22 cellular contexts compared by ENCODE assay signal in genomic region chr19:11657307-11657706, GRCh38.
A peak's percentile ranks its signal among the peaks of the same experiment; 100 is the strongest.
DNase-seq lines count a peak whose midpoint lies in the region; TF ChIP-seq lines count a peak whose summit lies in the region.
"Had no signal": no experiment of that assay in that cellular context is flagged by ENCODE, and none has a peak within 500 bp of the region (broad histone marks: within the 10 kb centered on the region; RNA-seq: fewer than 3 reads in every experiment).

No MANE protein-coding gene starts in this region.

- H2AFZ ChIP-seq in hepatocyte, result no peak overlapping the region

- H3K4me2 ChIP-seq in hepatocyte, result no peak overlapping the region
- H3K4me2 ChIP-seq: A549 had no signal

- no peaks in the 10 kb centered on the region for H3K9me2 ChIP-seq in hepatocyte (replicated peaks; ENCODE audit: insufficient read depth)

- TF ChIP-seq CTCF in hepatocyte (IDR thresholded peaks at IDR 0.05; ENCODE audit: poor library complexity) (no peak), thyroid gland (IDR thresholded peaks at IDR 0.05) (no peak)

- peak; percentile 23 for DNase-seq in NCI-H1092 treated with DMSO at 0.1 percent for 48 hours (lab: John Stamatoyannopoulos, UW)
- no peak for DNase-seq in NCI-H1092 (lab: John Stamatoyannopoulos, UW)
- DNase-seq in NCI-H1105 treated with DMSO at 0.1 percent for 48 hours (lab: John Stamatoyannopoulos, UW), result peak; percentile 83
- peak; percentile 6 for DNase-seq in NCI-H748 treated with DMSO at 0.1 percent for 48 hours (lab: John Stamatoyannopoulos, UW)
- DNase-seq in hepatocyte (ENCODE audit: low spot score), result peak; percentile 11
- no peak for DNase-seq in NAMALWA (ENCODE audit: low spot score)
- no peak for DNase-seq in thyroid gland
- DNase-seq in germinal center (ENCODE audit: low spot score), result no peak
- DNase-seq: activated CD4-positive, alpha-beta T cell treated with anti-CD3 and anti-CD28 coated beads, Interleukin-2, amount 10 ng/mL, durations not matched to agents 24 days and 14 days; activated CD8-positive, alpha-beta memory T cell treated with anti-CD3 and anti-CD28 coated beads, Interleukin-2, amount 10 ng/mL, durations not matched to agents 7 days and 5 days; activated naive CD4-positive, alpha-beta T cell treated with anti-CD3 and anti-CD28 coated beads, Interleukin-2, amount 50 U/mL, for 16 hours; anterior cingulate cortex; heart right ventricle; MG63; natural killer cell; NCI-H2107; right cardiac atrium; stimulated activated CD8-positive, alpha-beta memory T cell treated with anti-CD3 and anti-CD28 coated beads, Interleukin-4, amount 100 ng/mL, for 48 hours; upper lobe of left lung had no signal

- H3K9me3 ChIP-seq in hepatocyte (ENCODE audit: low read depth), result peaks cover 19% of the 10 kb centered on the region
- no peaks in the 10 kb centered on the region for H3K9me3 ChIP-seq in thyroid gland

- intact Hi-C loops in thyroid gland (cut with DNase I), result no loop called here

- H3K27me3 ChIP-seq in hepatocyte (no peaks in the 10 kb centered on the region), thyroid gland (no peaks in the 10 kb centered on the region)
- H3K27me3 ChIP-seq: cardiac muscle cell, heart right ventricle, MG63, upper lobe of left lung had no signal

- 66% methylated on average over 3 of the region's 3 CpGs for WGBS in hepatocyte (ENCODE audit: low lambda C conversion rate, missing lambda C conversion rate)
- WGBS in thyroid gland, 2 donors, result 63 to 71% methylated on average over 3 of the region's 3 CpGs

- TF ChIP-seq POLR2A in thyroid gland (IDR thresholded peaks at IDR 0.05), result no peak

- no peaks in the 10 kb centered on the region for H3K36me3 ChIP-seq in hepatocyte (replicated peaks; ENCODE audit: insufficient read depth, low read depth)
- no peaks in the 10 kb centered on the region for H3K36me3 ChIP-seq in thyroid gland
- H3K36me3 ChIP-seq: cardiac muscle cell had no signal

- H3K4me1 ChIP-seq in hepatocyte (ENCODE audit: insufficient read depth) (no peaks in the 10 kb centered on the region), thyroid gland (no peaks in the 10 kb centered on the region)
- H3K4me1 ChIP-seq: A549, heart right ventricle, upper lobe of left lung had no signal

- H3K4me3 ChIP-seq in hepatocyte, result no peak overlapping the region
- no peak overlapping the region for H3K4me3 ChIP-seq in thyroid gland (replicated peaks in 1 of 3)
- H3K4me3 ChIP-seq: A549, cardiac muscle cell, heart right ventricle, MG63, upper lobe of left lung had no signal

- H4K20me1 ChIP-seq in hepatocyte (ENCODE audit: insufficient read depth, poor library complexity, severe bottlenecking), result no peaks in the 10 kb centered on the region

- H3K27ac ChIP-seq in hepatocyte (no peak overlapping the region), thyroid gland (no peak overlapping the region)
- H3K27ac ChIP-seq: A549, cardiac muscle cell, heart right ventricle, HL-60, upper lobe of left lung had no signal

- H3K79me2 ChIP-seq in hepatocyte, result no peaks in the 10 kb centered on the region

Comparison
In these comparisons a context has a peak if more than half of its experiments do, and no peak if none do; other contexts are left out.
1. DNase-seq: peak in NCI-H1092 treated with DMSO at 0.1 percent for 48 hours (single experiment), NCI-H1105 treated with DMSO at 0.1 percent for 48 hours (single experiment), NCI-H748 treated with DMSO at 0.1 percent for 48 hours (single experiment) and hepatocyte (single experiment); none in NCI-H1092 (single experiment), NAMALWA (single experiment), thyroid gland (0 of 2) and germinal center (single experiment).